ENCODE assay signal across 8 cellular contexts in the genomic region with DNA sequence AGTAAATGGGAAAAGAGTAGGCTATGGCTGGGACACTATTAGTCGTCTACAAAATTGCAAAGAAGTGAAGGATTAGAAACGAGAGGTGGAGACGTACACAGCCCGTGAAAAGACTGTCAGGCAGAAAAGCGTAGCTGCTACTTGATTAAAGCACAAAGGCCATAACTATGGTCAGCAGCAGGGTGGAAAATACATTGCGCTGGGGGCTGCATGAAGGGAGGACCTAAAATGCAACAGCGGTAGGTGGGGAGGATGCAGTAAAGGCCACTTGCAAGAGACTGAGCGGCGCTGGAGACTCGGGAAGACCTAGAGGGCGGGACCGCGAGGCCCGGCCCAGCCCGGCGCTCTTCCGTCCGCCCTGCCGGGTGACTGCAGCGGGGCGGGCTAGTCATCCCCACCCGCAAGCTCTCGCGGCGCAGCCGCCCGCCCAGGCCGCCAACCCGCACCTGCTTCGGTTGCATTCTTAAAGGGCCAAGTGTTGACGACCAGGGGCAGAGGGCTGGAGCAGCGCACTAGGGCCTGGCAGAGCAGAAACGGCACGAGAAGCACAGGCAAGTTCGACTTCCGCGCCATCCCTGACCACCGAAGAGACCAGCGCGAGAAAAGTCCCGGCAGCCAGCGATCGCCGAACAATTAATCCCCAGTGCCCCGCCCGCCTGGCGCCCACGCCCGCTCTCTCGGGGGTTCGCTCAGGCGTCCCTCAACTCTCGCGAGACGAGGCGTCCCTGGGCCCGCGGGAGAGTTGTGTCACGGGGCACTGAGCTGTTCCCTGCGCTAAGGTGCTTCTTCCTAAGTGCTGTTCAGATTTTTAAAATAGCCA. TPM values are rescaled to one million over a fixed set of nuclear protein-coding genes. Genes with fewer than 3 reads are reported as not detected.
A peak's percentile ranks its signal among the peaks of the same experiment; 100 is the strongest.
DNase-seq lines count a peak whose midpoint lies in the region; ATAC-seq and TF ChIP-seq lines count a peak whose summit lies in the region.

A gene (minus strand): TSS at position 635 of the 820 bp plus-strand sequence. CDS start 62 bp downstream, at position 573.

- H3K4me2 ChIP-seq in osteoblast (ENCODE audit: insufficient read depth, low read length): peak within 1 kb of the TSS; percentile 93

- H3K9me3 ChIP-seq in osteoblast (ENCODE audit: low read depth, low read length) (no peaks in the 10 kb centered on the region), thoracic aorta (no peaks in the 10 kb centered on the region)

- H3K27ac ChIP-seq in osteoblast (ENCODE audit: low read depth, low read length) (peak within 1 kb of the TSS; percentile 92), thoracic aorta (peak within 1 kb of the TSS; percentile 81 to 87)

- ATAC-seq in thoracic aorta (ENCODE audit: insufficient number of reproducible peaks, low FRiP score, low read depth): peak; percentile 88

- H3K4me3 ChIP-seq in HFF-Myc (replicated peaks; ENCODE audit: low read depth, low read length): peak within 1 kb of the TSS; percentile 48
- H3K4me3 ChIP-seq in osteoblast (ENCODE audit: insufficient read depth, low read length): peak within 1 kb of the TSS; percentile 86
- H3K4me3 ChIP-seq in thoracic aorta: peak within 1 kb of the TSS; percentile 75

- no peaks in the 10 kb centered on the region for H3K36me3 ChIP-seq in osteoblast (ENCODE audit: insufficient read depth, low read length)
- no peaks in the 10 kb centered on the region for H3K36me3 ChIP-seq in thoracic aorta

- peak; percentile 89 for DNase-seq in GM04504 (ENCODE audit: low read depth)
- peak; percentile 74 for DNase-seq in HFF-Myc (ENCODE audit: extremely low read depth, low read depth)
- peak; percentile 96 for DNase-seq in NAMALWA (ENCODE audit: low spot score)
- peak; percentile 70 for DNase-seq in SKM-1 (lab: John Stamatoyannopoulos, UW; ENCODE audit: unreplicated experiment)
- DNase-seq in glomerular visceral epithelial cell (ENCODE audit: extremely low spot score): peak; percentile 95
- peak; percentile 95 for DNase-seq in osteoblast (ENCODE audit: insufficient read length, low spot score, missing footprints)
- DNase-seq in thoracic aorta (ENCODE audit: low spot score): peak; percentile 81

- peaks cover 3% of the 10 kb centered on the region for H3K79me2 ChIP-seq in osteoblast (ENCODE audit: insufficient read depth, low read length)

- peaks cover 6% of the 10 kb centered on the region for H3K36me3 Mint-ChIP-seq in activated naive CD8-positive, alpha-beta T cell

- H3K4me1 Mint-ChIP-seq in activated naive CD8-positive, alpha-beta T cell (ENCODE audit: low read depth): peaks cover 35% of the 10 kb centered on the region

- TF ChIP-seq CTCF in HFF-Myc (IDR thresholded peaks at IDR 0.05; ENCODE audit: low read depth, low read length, missing control alignments) (no peak), osteoblast (IDR thresholded peaks at IDR 0.05; ENCODE audit: extremely low read depth, low read depth, low read length) (no peak), thoracic aorta (IDR thresholded peaks at IDR 0.05) (no peak)

- H3K4me1 ChIP-seq in osteoblast (ENCODE audit: insufficient read depth, low read length) (peaks cover 13% of the 10 kb centered on the region), thoracic aorta (ENCODE audit: control insufficient read depth in 1 of 2, low read depth in 2 of 2) (peaks cover 0 to 12% of the 10 kb centered on the region in 2 donors)

- H2AFZ ChIP-seq in osteoblast (ENCODE audit: low read length): peak within 1 kb of the TSS; percentile 98

- no peaks in the 10 kb centered on the region for H3K9me3 Mint-ChIP-seq in activated naive CD8-positive, alpha-beta T cell (ENCODE audit: low read depth)

- H4K20me1 ChIP-seq in osteoblast (ENCODE audit: insufficient read depth, low read length): no peaks in the 10 kb centered on the region

- peak within 1 kb of the TSS; percentile 99 for H3K4me3 Mint-ChIP-seq in activated naive CD8-positive, alpha-beta T cell

- H3K27ac Mint-ChIP-seq in activated naive CD8-positive, alpha-beta T cell: peak within 1 kb of the TSS; percentile 99

- no peaks in the 10 kb centered on the region for H3K27me3 Mint-ChIP-seq in activated naive CD8-positive, alpha-beta T cell

- no peaks in the 10 kb centered on the region for H3K27me3 ChIP-seq in osteoblast (ENCODE audit: insufficient read depth, low read length)
- no peaks in the 10 kb centered on the region for H3K27me3 ChIP-seq in thoracic aorta (replicated peaks; ENCODE audit: insufficient read depth)

RNA-seq across cellular contexts. Expression of the gene that starts here (rescaled TPM):
- total RNA-seq in osteoblast: 43.4 and 61.9 TPM in 2 replicates
- total RNA-seq in thoracic aorta: 10 to 100 TPM; 21.8 to 34.1 TPM

Comparison
In these comparisons a context has a peak if more than half of its experiments do, and no peak if none do; other contexts are left out.
1. Peak in every context shown above with its lines: DNase-seq, ATAC-seq, H3K4me3 ChIP-seq and H3K27ac ChIP-seq.